23 cellular contexts compared by ENCODE assay signal in genomic region chr1:164723296-164723731, GRCh38.
DNase-seq lines count a peak whose midpoint lies in the region; ATAC-seq and TF ChIP-seq lines count a peak whose summit lies in the region.
"Had no signal": no experiment of that assay in that cellular context is flagged by ENCODE, and none has a peak within 500 bp of the region (broad histone marks: within the 10 kb centered on the region; RNA-seq: fewer than 3 reads in every experiment).

No MANE protein-coding gene starts in this region.

- H3K27ac Mint-ChIP-seq in WTC11, result 0 out of 2 replicates have a peak overlapping the region, but pooled peaks have one; percentile 55
- no peak overlapping the region for H3K27ac Mint-ChIP-seq in activated CD4-positive, alpha-beta memory T cell treated with anti-CD3 and anti-CD28 coated beads for 36 hours
- H3K27ac Mint-ChIP-seq: activated CD8-positive, alpha-beta T cell treated with anti-CD3 and anti-CD28 coated beads, Interleukin-2, amount 10 ng/mL, durations not matched to agents 7 days and 5 days; activated T-cell treated with anti-CD3 and anti-CD28 coated beads, Interleukin-2, amount 50 U/mL, for 24 hours; HFFc6; natural killer cell; stimulated activated naive CD8-positive, alpha-beta T cell treated with anti-CD3 and anti-CD28 coated beads, Interleukin-15, Interleukin-2, amounts not matched to agents 100 ng/mL and 50 ng/mL, for 24 hours had no signal

- H3K36me3 Mint-ChIP-seq in WTC11, result peaks cover 4% of the 10 kb centered on the region; the same call in 1 of the 2 replicates
- H3K36me3 Mint-ChIP-seq in activated CD4-positive, alpha-beta memory T cell treated with anti-CD3 and anti-CD28 coated beads for 36 hours, result no peaks in the 10 kb centered on the region

- peak overlapping the region; percentile 21 for H3K27ac ChIP-seq in temporal lobe (ENCODE audit: low read depth, low read length)
- H3K27ac ChIP-seq: BLaER1 had no signal

- no peaks in the 10 kb centered on the region for H3K27me3 Mint-ChIP-seq in WTC11 (ENCODE audit: low read depth)
- H3K27me3 Mint-ChIP-seq in activated CD4-positive, alpha-beta memory T cell treated with anti-CD3 and anti-CD28 coated beads for 36 hours, result no peaks in the 10 kb centered on the region
- H3K27me3 Mint-ChIP-seq: stimulated activated naive CD8-positive, alpha-beta T cell treated with anti-CD3 and anti-CD28 coated beads, Interleukin-15, Interleukin-2, amounts not matched to agents 100 ng/mL and 50 ng/mL, for 24 hours had no signal

- ATAC-seq in WTC11, result no peak
- ATAC-seq: activated CD4-positive, CD25-positive, alpha-beta regulatory T cell treated with anti-CD3 and anti-CD28 coated beads, Interleukin-2, amount 50 U/mL, for 24 hours; activated CD8-positive, alpha-beta T cell treated with anti-CD3 and anti-CD28 coated beads, Interleukin-2, amount 10 ng/mL, durations not matched to agents 7 days and 5 days; natural killer cell had no signal

- intact Hi-C loops in activated CD4-positive, alpha-beta memory T cell treated with anti-CD3 and anti-CD28 coated beads for 36 hours (cut with micrococcal nuclease), result no loop called here

- TF ChIP-seq CTCF in WTC11 (IDR thresholded peaks at IDR 0.05), result no peak
- no peak for TF ChIP-seq CTCF in GM10266 (IDR thresholded peaks at IDR 0.05; ENCODE audit: control insufficient read depth, insufficient read depth, low read depth, missing control alignments)

- DNase-seq in NCI-H526 (lab: John Stamatoyannopoulos, UW) (peak; percentile 20 to 21), NCI-H526 treated with DMSO at 0.1 percent for 48 hours (lab: John Stamatoyannopoulos, UW) (no peak), WTC11 (ENCODE audit: low spot score) (no peak), midbrain (lab: John Stamatoyannopoulos, UW) (peak; percentile 55), GM10266 (ENCODE audit: extremely low spot score) (no peak), AG08395 (ENCODE audit: low spot score) (no peak)
- no peak for DNase-seq in activated CD4-positive, alpha-beta memory T cell treated with anti-CD3 and anti-CD28 coated beads for 36 hours
- DNase-seq: 8988T; activated CD8-positive, alpha-beta T cell treated with anti-CD3 and anti-CD28 coated beads, Interleukin-2, amount 10 ng/mL, durations not matched to agents 7 days and 5 days; activated naive CD4-positive, alpha-beta T cell treated with Interleukin-2 at 50 U/mL for 16 hours; activated T-cell treated with anti-CD3 and anti-CD28 coated beads, Interleukin-2, amount 50 U/mL, for 24 hours; effector CD4-positive, alpha-beta T cell; erythroblast; HFFc6; MG63; natural killer cell; NCI-H1694; stimulated activated CD4-positive, alpha-beta T cell treated with anti-CD3 and anti-CD28 coated beads, Interleukin-4, amount 100 ng/mL, for 24 hours; T1000 had no signal

- POLR2A ChIA-PET in WTC11 (lab: Charles Lee), result interaction anchor here (1.0 kb wide), 1 partner anchor 14 kb away, joined by 3 read pairs; no protein-coding TSS in a partner anchor
- POLR2A ChIA-PET in activated CD4-positive, alpha-beta memory T cell treated with anti-CD3 and anti-CD28 coated beads for 36 hours (lab: Charles Lee), result no interaction called here

- peaks cover 50% of the 10 kb centered on the region for H3K4me1 Mint-ChIP-seq in WTC11
- H3K4me1 Mint-ChIP-seq in activated CD4-positive, alpha-beta memory T cell treated with anti-CD3 and anti-CD28 coated beads for 36 hours (ENCODE audit: low read depth), result no peaks in the 10 kb centered on the region

- CTCF ChIA-PET in WTC11 (lab: Charles Lee), result interaction anchor here (0.7 kb wide), 1 partner anchor 50 kb away, joined by 4 read pairs; no protein-coding TSS in a partner anchor
- CTCF ChIA-PET in activated CD4-positive, alpha-beta memory T cell treated with anti-CD3 and anti-CD28 coated beads for 36 hours (lab: Charles Lee), result no interaction called here

- no peak overlapping the region for H3K4me3 Mint-ChIP-seq in WTC11
- no peak overlapping the region for H3K4me3 Mint-ChIP-seq in activated CD4-positive, alpha-beta memory T cell treated with anti-CD3 and anti-CD28 coated beads for 36 hours
- H3K4me3 Mint-ChIP-seq: activated CD8-positive, alpha-beta T cell treated with anti-CD3 and anti-CD28 coated beads, Interleukin-2, amount 10 ng/mL, durations not matched to agents 7 days and 5 days; activated T-cell treated with anti-CD3 and anti-CD28 coated beads, Interleukin-2, amount 50 U/mL, for 24 hours; HFFc6; stimulated activated naive CD8-positive, alpha-beta T cell treated with anti-CD3 and anti-CD28 coated beads, Interleukin-15, Interleukin-2, amounts not matched to agents 100 ng/mL and 50 ng/mL, for 24 hours had no signal

- H3K9me3 Mint-ChIP-seq in WTC11, result no peaks in the 10 kb centered on the region
- no peaks in the 10 kb centered on the region for H3K9me3 Mint-ChIP-seq in activated CD4-positive, alpha-beta memory T cell treated with anti-CD3 and anti-CD28 coated beads for 36 hours
- H3K9me3 Mint-ChIP-seq: activated T-cell treated with anti-CD3 and anti-CD28 coated beads, Interleukin-2, amount 50 U/mL, for 24 hours; HFFc6; natural killer cell; stimulated activated naive CD8-positive, alpha-beta T cell treated with anti-CD3 and anti-CD28 coated beads, Interleukin-15, Interleukin-2, amounts not matched to agents 100 ng/mL and 50 ng/mL, for 24 hours had no signal

TF ChIP-seq in WTC11, 78 proteins besides CTCF, POLR2A, EP300 and RAD21 (continues in another document):
- TF ChIP-seq ZNF512 (CRISPR knock-in tag; IDR thresholded peaks at IDR 0.05; ENCODE audit: borderline replicate concordance) (no peak), GRHL2 (CRISPR knock-in tag; IDR thresholded peaks at IDR 0.05; ENCODE audit: insufficient replicate concordance, severe bottlenecking) (no peak), GABPB1 (CRISPR knock-in tag; IDR thresholded peaks at IDR 0.05) (no peak), RORB (CRISPR knock-in tag; IDR thresholded peaks at IDR 0.05) (no peak), OVOL2 (CRISPR knock-in tag; IDR thresholded peaks at IDR 0.05; ENCODE audit: borderline replicate concordance) (no peak), PREB (CRISPR knock-in tag; IDR thresholded peaks at IDR 0.05; ENCODE audit: borderline replicate concordance) (no peak), CREM (CRISPR knock-in tag; IDR thresholded peaks at IDR 0.05) (no peak), FOXJ3 (CRISPR knock-in tag; IDR thresholded peaks at IDR 0.05; ENCODE audit: borderline replicate concordance) (no peak), SP1 (CRISPR knock-in tag; conservative IDR thresholded peaks at IDR 0.05) (no peak), ZNF671 (CRISPR knock-in tag; IDR thresholded peaks at IDR 0.05) (no peak), ZSCAN18 (CRISPR knock-in tag; IDR thresholded peaks at IDR 0.05) (no peak), E2F5 (CRISPR knock-in tag; IDR thresholded peaks at IDR 0.05) (no peak), ZMAT4 (CRISPR knock-in tag; IDR thresholded peaks at IDR 0.05) (no peak)

Comparison
In these comparisons a context has a peak if more than half of its experiments do, and no peak if none do; other contexts are left out.
1. DNase-seq: peak in NCI-H526 (2 of 2) and midbrain (single experiment); none in NCI-H526 treated with DMSO at 0.1 percent for 48 hours (single experiment), WTC11 (single experiment), GM10266 (single experiment), activated CD4-positive, alpha-beta memory T cell treated with anti-CD3 and anti-CD28 coated beads for 36 hours (single experiment) and AG08395 (single experiment).